28 cellular contexts compared by ENCODE assay signal in the genomic region with DNA sequence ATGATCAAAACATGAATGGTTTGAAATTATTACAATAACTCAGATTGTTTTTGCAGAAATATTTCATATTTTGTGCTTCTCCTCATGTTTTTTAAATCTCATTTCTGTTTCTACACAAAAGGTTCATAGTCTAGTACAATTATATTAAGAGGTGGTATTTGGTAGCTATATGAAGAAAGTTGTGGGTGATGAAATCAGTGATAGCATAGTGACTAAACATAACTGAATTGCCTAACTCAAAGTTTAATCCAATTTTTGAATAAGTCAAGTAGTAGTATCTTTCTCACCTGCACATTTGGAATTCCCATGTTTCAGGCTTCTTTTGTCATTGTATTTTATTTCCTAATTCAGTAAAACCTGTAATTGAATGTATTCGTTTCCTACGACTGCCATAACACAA.
"Had no signal": no experiment of that assay in that cellular context is flagged by ENCODE, and none has a peak within 500 bp of the region (broad histone marks: within the 10 kb centered on the region; RNA-seq: fewer than 3 reads in every experiment).

No MANE protein-coding gene starts in this region.

- DNase-seq: hypothalamus; immature natural killer cell; islet precursor cell; left cardiac atrium; lower lobe of right lung; mesendoderm; naive B cell; natural killer cell; nephron progenitor cell; ovary; right lobe of liver; stimulated activated CD4-positive, alpha-beta T cell treated with anti-CD3 and anti-CD28 coated beads, Interleukin-12 subunit alpha, Interleukin-12 subunit beta, amount 100 ng/mL, for 4 hours; stimulated activated CD4-positive, alpha-beta T cell treated with anti-CD3 and anti-CD28 coated beads, Interleukin-15, amount 100 ng/mL, for 24 hours; stimulated activated CD4-positive, alpha-beta T cell treated with anti-CD3 and anti-CD28 coated beads, Interleukin-2, amount 100 ng/mL, for 24 hours; stimulated activated CD4-positive, alpha-beta T cell treated with anti-CD3 and anti-CD28 coated beads, Interleukin-4, amount 100 ng/mL, for 1 hour; stimulated activated naive B cell treated with anti-CD40 and anti-IgM and Interleukin-4, amounts not matched to agents 10 μg/mL and 1 μg/mL and 100 μg/mL, for 72 hours; stimulated activated naive CD8-positive, alpha-beta T cell treated with anti-CD3 and anti-CD28 coated beads, Interleukin-15, Interleukin-2, amounts not matched to agents 100 U/mL and 50 U/mL, for 24 hours; stomach; testis; thyroid gland; transverse colon; upper lobe of left lung had no signal

- H3K27me3 ChIP-seq: ovary, right atrium auricular region, right lobe of liver, stomach, testis, thyroid gland, transverse colon, upper lobe of left lung, vagina had no signal

- H3K27ac ChIP-seq: lower lobe of right lung, ovary, right atrium auricular region, right lobe of liver, stomach, testis, thyroid gland, transverse colon, upper lobe of left lung, vagina had no signal

- H3K9me3 Mint-ChIP-seq: nephron progenitor cell had no signal

- H3K4me1 Mint-ChIP-seq: immature natural killer cell; mesothelial cell of epicardium; naive B cell; natural killer cell; nephron progenitor cell; stimulated activated naive B cell treated with anti-CD40 and anti-IgM and Interleukin-4, amounts not matched to agents 10 μg/mL and 1 μg/mL and 100 μg/mL, for 72 hours had no signal

- H3K4me1 ChIP-seq: lower lobe of right lung, right atrium auricular region, right lobe of liver, stomach, testis, thyroid gland, transverse colon, upper lobe of left lung, vagina had no signal

- ATAC-seq: left cardiac atrium; left lobe of liver; lower lobe of right lung; natural killer cell; stimulated activated naive B cell treated with anti-CD40 and anti-IgM and Interleukin-4, amounts not matched to agents 10 μg/mL and 1 μg/mL and 100 μg/mL, for 72 hours; stimulated activated naive CD8-positive, alpha-beta T cell treated with anti-CD3 and anti-CD28 coated beads, Interleukin-15, Interleukin-2, amounts not matched to agents 100 U/mL and 50 U/mL, for 24 hours had no signal

- H3K4me3 Mint-ChIP-seq: immature natural killer cell; mesothelial cell of epicardium; naive B cell; natural killer cell; nephron progenitor cell; stimulated activated naive B cell treated with anti-CD40 and anti-IgM and Interleukin-4, amounts not matched to agents 10 μg/mL and 1 μg/mL and 100 μg/mL, for 72 hours had no signal

- H3K36me3 ChIP-seq: lower lobe of right lung, ovary, right atrium auricular region, right lobe of liver, stomach, thyroid gland, transverse colon, upper lobe of left lung, vagina had no signal

- H3K4me2 ChIP-seq: smooth muscle cell had no signal

- H3K4me3 ChIP-seq: lower lobe of right lung, ovary, right atrium auricular region, right lobe of liver, smooth muscle cell, stomach, testis, thyroid gland, transverse colon, upper lobe of left lung, vagina had no signal

- H3K36me3 Mint-ChIP-seq: immature natural killer cell; mesothelial cell of epicardium; naive B cell; stimulated activated naive B cell treated with anti-CD40 and anti-IgM and Interleukin-4, amounts not matched to agents 10 μg/mL and 1 μg/mL and 100 μg/mL, for 72 hours had no signal

- H3K27me3 Mint-ChIP-seq: naive B cell; progenitor cell of endocrine pancreas; stimulated activated naive B cell treated with anti-CD40 and anti-IgM and Interleukin-4, amounts not matched to agents 10 μg/mL and 1 μg/mL and 100 μg/mL, for 72 hours had no signal

- H3K27ac Mint-ChIP-seq: immature natural killer cell; mesothelial cell of epicardium; naive B cell; natural killer cell; nephron progenitor cell; stimulated activated naive B cell treated with anti-CD40 and anti-IgM and Interleukin-4, amounts not matched to agents 10 μg/mL and 1 μg/mL and 100 μg/mL, for 72 hours had no signal

- H3K9me3 ChIP-seq: lower lobe of right lung, ovary, right lobe of liver, testis, thyroid gland, transverse colon, upper lobe of left lung, vagina had no signal
